Comparison of ENCODE assay signal across 8 cellular contexts in genomic region chr17:56938206-56938605, GRCh38. TPM values are rescaled to one million over a fixed set of nuclear protein-coding genes. Genes with fewer than 3 reads are reported as not detected.
A peak's percentile ranks its signal among the peaks of the same experiment; 100 is the strongest.
DNase-seq lines count a peak whose midpoint lies in the region; ATAC-seq and TF ChIP-seq lines count a peak whose summit lies in the region.
"Not testable (repeated sequence)": the region's sequence is repeated elsewhere in the genome, so short reads cannot be mapped to it uniquely, and the experiment has no call there.

No MANE protein-coding gene starts in this region.

- not testable (repeated sequence) for H3K9me3 Mint-ChIP-seq in activated CD8-positive, alpha-beta T cell treated with anti-CD3 and anti-CD28 coated beads for 36 hours; activated naive CD8-positive, alpha-beta T cell treated with anti-CD3 and anti-CD28 coated beads, Interleukin-2, amount 50 U/mL, for 24 hours; stimulated activated naive B cell treated with anti-CD40 and anti-IgM and Interleukin-4, amounts not matched to agents 10 μg/mL and 1 μg/mL and 100 μg/mL, for 72 hours

- not testable (repeated sequence) for H3K4me3 Mint-ChIP-seq in activated CD8-positive, alpha-beta T cell treated with anti-CD3 and anti-CD28 coated beads for 36 hours; activated naive CD8-positive, alpha-beta T cell treated with anti-CD3 and anti-CD28 coated beads, Interleukin-2, amount 50 U/mL, for 24 hours; stimulated activated naive B cell treated with anti-CD40 and anti-IgM and Interleukin-4, amounts not matched to agents 10 μg/mL and 1 μg/mL and 100 μg/mL, for 72 hours

- not testable (repeated sequence) for H3K9me3 ChIP-seq in RWPE2 (ENCODE audit: severe bottlenecking)

- H3K27me3 ChIP-seq in RWPE2 (ENCODE audit: insufficient read depth, poor library complexity, severe bottlenecking), result not testable (repeated sequence)

- intact Hi-C loops in activated CD8-positive, alpha-beta T cell treated with anti-CD3 and anti-CD28 coated beads for 36 hours (cut with micrococcal nuclease), result not testable (repeated sequence)

- DNase-seq in EH (ENCODE audit: low read depth) (peak; percentile 10), M059J (ENCODE audit: low read depth) (peak; percentile 48), epithelial cell of esophagus (ENCODE audit: low read depth) (peak; percentile 55), kidney tubule cell (ENCODE audit: low spot score) (peak; percentile 35)
- DNase-seq in RWPE2 (ENCODE audit: low spot score); activated CD8-positive, alpha-beta T cell treated with anti-CD3 and anti-CD28 coated beads for 36 hours; activated naive CD8-positive, alpha-beta T cell treated with anti-CD3 and anti-CD28 coated beads, Interleukin-2, amount 50 U/mL, for 24 hours; stimulated activated naive B cell treated with anti-CD40 and anti-IgM and Interleukin-4, amounts not matched to agents 10 μg/mL and 1 μg/mL and 100 μg/mL, for 72 hours: not testable (repeated sequence)

- POLR2A ChIA-PET in activated CD8-positive, alpha-beta T cell treated with anti-CD3 and anti-CD28 coated beads for 36 hours (lab: Charles Lee), result not testable (repeated sequence)

- peaks cover 44% of the 10 kb centered on the region for H3K36me3 Mint-ChIP-seq in activated CD8-positive, alpha-beta T cell treated with anti-CD3 and anti-CD28 coated beads for 36 hours (ENCODE audit: low read depth)
- H3K36me3 Mint-ChIP-seq in activated naive CD8-positive, alpha-beta T cell treated with anti-CD3 and anti-CD28 coated beads, Interleukin-2, amount 50 U/mL, for 24 hours (ENCODE audit: low read depth), result peaks cover 54% of the 10 kb centered on the region
- peaks cover 32 to 48% of the 10 kb centered on the region in 2 donors for H3K36me3 Mint-ChIP-seq in stimulated activated naive B cell treated with anti-CD40 and anti-IgM and Interleukin-4, amounts not matched to agents 10 μg/mL and 1 μg/mL and 100 μg/mL, for 72 hours

- not testable (repeated sequence) for TF ChIP-seq CTCF in RWPE2 (IDR thresholded peaks at IDR 0.05; ENCODE audit: poor library complexity, severe bottlenecking); activated CD8-positive, alpha-beta T cell treated with anti-CD3 and anti-CD28 coated beads for 36 hours (IDR thresholded peaks at IDR 0.05); epithelial cell of esophagus (IDR thresholded peaks at IDR 0.05; ENCODE audit: insufficient read depth, low read depth, low read length, missing control alignments)

- H3K27me3 Mint-ChIP-seq in activated CD8-positive, alpha-beta T cell treated with anti-CD3 and anti-CD28 coated beads for 36 hours; activated naive CD8-positive, alpha-beta T cell treated with anti-CD3 and anti-CD28 coated beads, Interleukin-2, amount 50 U/mL, for 24 hours; stimulated activated naive B cell treated with anti-CD40 and anti-IgM and Interleukin-4, amounts not matched to agents 10 μg/mL and 1 μg/mL and 100 μg/mL, for 72 hours: not testable (repeated sequence)

- peaks cover 75% of the 10 kb centered on the region for H3K36me3 ChIP-seq in RWPE2 (ENCODE audit: low read depth)

- ATAC-seq in RWPE2 (ENCODE audit: low read depth), result peak; percentile 49; the same call in 1 of the 3 replicates
- ATAC-seq in activated CD8-positive, alpha-beta T cell treated with anti-CD3 and anti-CD28 coated beads for 36 hours; activated naive CD8-positive, alpha-beta T cell treated with anti-CD3 and anti-CD28 coated beads, Interleukin-2, amount 50 U/mL, for 24 hours; stimulated activated naive B cell treated with anti-CD40 and anti-IgM and Interleukin-4, amounts not matched to agents 10 μg/mL and 1 μg/mL and 100 μg/mL, for 72 hours (replicated peaks): not testable (repeated sequence)

- not testable (repeated sequence) for H3K4me3 ChIP-seq in RWPE2 (ENCODE audit: severe bottlenecking); epithelial cell of esophagus (ENCODE audit: low read length)

- peak overlapping the region; percentile 10 for H3K27ac Mint-ChIP-seq in activated CD8-positive, alpha-beta T cell treated with anti-CD3 and anti-CD28 coated beads for 36 hours
- peak overlapping the region; percentile 60 for H3K27ac Mint-ChIP-seq in activated naive CD8-positive, alpha-beta T cell treated with anti-CD3 and anti-CD28 coated beads, Interleukin-2, amount 50 U/mL, for 24 hours
- H3K27ac Mint-ChIP-seq in stimulated activated naive B cell treated with anti-CD40 and anti-IgM and Interleukin-4, amounts not matched to agents 10 μg/mL and 1 μg/mL and 100 μg/mL, for 72 hours, result peak overlapping the region; percentile 22

- H3K27ac ChIP-seq in RWPE2 (ENCODE audit: poor library complexity, severe bottlenecking), result peak overlapping the region; percentile 6

- peaks cover 16% of the 10 kb centered on the region for H3K4me1 Mint-ChIP-seq in activated CD8-positive, alpha-beta T cell treated with anti-CD3 and anti-CD28 coated beads for 36 hours (ENCODE audit: low read depth)
- peaks cover 28% of the 10 kb centered on the region for H3K4me1 Mint-ChIP-seq in activated naive CD8-positive, alpha-beta T cell treated with anti-CD3 and anti-CD28 coated beads, Interleukin-2, amount 50 U/mL, for 24 hours
- not testable (repeated sequence) for H3K4me1 Mint-ChIP-seq in stimulated activated naive B cell treated with anti-CD40 and anti-IgM and Interleukin-4, amounts not matched to agents 10 μg/mL and 1 μg/mL and 100 μg/mL, for 72 hours

- CTCF ChIA-PET in activated CD8-positive, alpha-beta T cell treated with anti-CD3 and anti-CD28 coated beads for 36 hours (lab: Charles Lee), result interaction anchor here (1.0 kb wide), 1 partner anchor 47 kb away, joined by 3 read pairs; no protein-coding TSS in a partner anchor

- H3K4me1 ChIP-seq in RWPE2 (ENCODE audit: insufficient read depth, poor library complexity, severe bottlenecking), result not testable (repeated sequence)

RNA-seq across cellular contexts. Expression of gene COIL, which starts 22.6 kb away (rescaled TPM):
- 14.1 and 17.8 TPM in 2 replicates for total RNA-seq in M059J (2014; rRNA removed; shearing (Covaris generic))
- 10 to 100 TPM; 19.5 to 20.8 TPM for total RNA-seq in activated CD8-positive, alpha-beta T cell treated with anti-CD3 and anti-CD28 coated beads for 36 hours

RNA-seq across cellular contexts. Expression of gene TRIM25, which starts 24.4 kb away (rescaled TPM):
- 19.9 and 36.4 TPM in 2 replicates for total RNA-seq in M059J (2014; rRNA removed; shearing (Covaris generic))
- 10 to 100 TPM; 94.2 to 95.6 TPM for total RNA-seq in activated CD8-positive, alpha-beta T cell treated with anti-CD3 and anti-CD28 coated beads for 36 hours

RNA-seq across cellular contexts. Expression of gene SCPEP1, which starts 39.7 kb away (rescaled TPM):
- 95.9 and 99.5 TPM in 2 replicates for total RNA-seq in M059J (2014; rRNA removed; shearing (Covaris generic))
- total RNA-seq in activated CD8-positive, alpha-beta T cell treated with anti-CD3 and anti-CD28 coated beads for 36 hours, result 10 to 100 TPM; 16.0 to 17.8 TPM

Comparison
In these comparisons a context has a peak if more than half of its experiments do, and no peak if none do; other contexts are left out.
1. H3K27ac Mint-ChIP-seq: peak in every context shown above with its lines; median percentile 60 in activated naive CD8-positive, alpha-beta T cell treated with anti-CD3 and anti-CD28 coated beads, Interleukin-2, amount 50 U/mL, for 24 hours; 22 in stimulated activated naive B cell treated with anti-CD40 and anti-IgM and Interleukin-4, amounts not matched to agents 10 μg/mL and 1 μg/mL and 100 μg/mL, for 72 hours; 10 in activated CD8-positive, alpha-beta T cell treated with anti-CD3 and anti-CD28 coated beads for 36 hours.